15 cellular contexts compared by ENCODE assay signal in the genomic region with DNA sequence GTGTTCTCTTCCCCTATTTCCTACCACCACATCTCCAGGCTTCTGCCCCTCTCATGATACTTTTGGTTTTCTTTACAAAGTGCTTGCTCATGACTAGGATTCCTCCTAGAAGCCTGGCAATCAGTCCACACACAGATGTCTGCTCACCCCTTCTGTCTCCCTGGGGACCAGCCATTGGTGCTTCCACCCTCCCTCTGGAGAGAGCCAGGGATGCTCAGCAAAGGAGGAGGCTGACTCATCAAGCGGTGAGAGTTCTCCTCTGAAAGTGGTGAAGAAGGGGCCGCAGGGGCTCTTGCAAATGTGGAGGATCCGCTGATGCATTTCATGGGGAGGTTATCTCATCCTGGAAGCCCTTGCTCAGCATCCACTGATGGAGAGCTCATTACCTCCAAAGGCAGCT. TPM values are rescaled to one million over a fixed set of nuclear protein-coding genes. Genes with fewer than 3 reads are reported as not detected.
A peak's percentile ranks its signal among the peaks of the same experiment; 100 is the strongest.
DNase-seq lines count a peak whose midpoint lies in the region; ATAC-seq and TF ChIP-seq lines count a peak whose summit lies in the region.
"Had no signal": no experiment of that assay in that cellular context is flagged by ENCODE, and none has a peak within 500 bp of the region (broad histone marks: within the 10 kb centered on the region; RNA-seq: fewer than 3 reads in every experiment).

No MANE protein-coding gene starts in this region.

- H3K79me2 ChIP-seq in OCI-LY3 (ENCODE audit: low read length): no peaks in the 10 kb centered on the region

- peaks cover 2 to 14% (median 4%) of the 10 kb centered on the region in 3 donors for H3K27me3 Mint-ChIP-seq in CD14-positive monocyte (ENCODE audit: low read depth in 3 of 3)

- no peaks in the 10 kb centered on the region for H3K36me3 Mint-ChIP-seq in CD14-positive monocyte

- no peaks in the 10 kb centered on the region for H4K20me1 ChIP-seq in OCI-LY3 (ENCODE audit: insufficient read depth, low read length)

- no peak overlapping the region for H3K4me3 ChIP-seq in A673 (ENCODE audit: low read depth, low read length, poor library complexity, severe bottlenecking)
- peak overlapping the region; percentile 82 for H3K4me3 ChIP-seq in OCI-LY3 (ENCODE audit: low read length)
- H3K4me3 ChIP-seq: heart left ventricle, transverse colon had no signal

- DNase-seq in A673 (ENCODE audit: low spot score) (peak; percentile 28), GM04504 (ENCODE audit: low read depth) (peak; percentile 50), hepatic stellate cell (ENCODE audit: low spot score) (peak; percentile 59), NCI-H2029 treated with DMSO at 0.1 percent for 48 hours (lab: John Stamatoyannopoulos, UW) (no peak), CD14-positive monocyte (ENCODE audit: low spot score) (no peak)
- DNase-seq in stimulated activated CD4-positive, alpha-beta T cell treated with anti-CD3 and anti-CD28 coated beads, Interleukin-4, amount 100 ng/mL, for 1 hour: no peak
- DNase-seq: cortex of kidney had no signal

- no peaks in the 10 kb centered on the region for H3K27me3 ChIP-seq in A673 (replicated peaks; ENCODE audit: insufficient read depth, low read depth, low read length, poor library complexity)
- H3K27me3 ChIP-seq in OCI-LY3 (ENCODE audit: low read depth, low read length): no peaks in the 10 kb centered on the region
- H3K27me3 ChIP-seq: heart left ventricle had no signal

- no peak overlapping the region for H3K4me3 Mint-ChIP-seq in CD14-positive monocyte
- H3K4me3 Mint-ChIP-seq: activated CD4-positive, alpha-beta T cell treated with anti-CD3 and anti-CD28 coated beads for 36 hours had no signal

- H3K27ac Mint-ChIP-seq in CD14-positive monocyte: no peak overlapping the region
- H3K27ac Mint-ChIP-seq: activated CD4-positive, alpha-beta T cell treated with anti-CD3 and anti-CD28 coated beads for 36 hours had no signal

- no peak overlapping the region for H3K27ac ChIP-seq in A673 (ENCODE audit: low read depth, low read length, poor library complexity, severe bottlenecking)
- no peak overlapping the region for H3K27ac ChIP-seq in OCI-LY3 (ENCODE audit: low read length)
- H3K27ac ChIP-seq: heart left ventricle, HL-60, transverse colon had no signal

- H3K9ac ChIP-seq in OCI-LY3 (ENCODE audit: low read length): peak overlapping the region; percentile 66

- no TSS peak for BruUV-seq in A673 (replicated peaks; lab: Mats Ljungman, UMichigan)

- intact Hi-C loops in A673 (cut with micrococcal nuclease; ENCODE audit: unreplicated experiment) (no loop called here), CD14-positive monocyte (cut with micrococcal nuclease) (loop anchor here in 1 of 2 donors (5.0 kb wide), 1 partner anchor 65 kb away; no protein-coding TSS in a partner anchor)

- peaks cover 17% of the 10 kb centered on the region for H3K4me1 Mint-ChIP-seq in CD14-positive monocyte

- H3K4me1 ChIP-seq in A673 (ENCODE audit: insufficient read depth, low read length, poor library complexity, severe bottlenecking): no peaks in the 10 kb centered on the region
- peaks cover 12% of the 10 kb centered on the region for H3K4me1 ChIP-seq in OCI-LY3 (ENCODE audit: low read length)

- ATAC-seq in HG02885 (IDR thresholded peaks at IDR 0.05; ENCODE audit: poor library complexity, unreplicated experiment): no peak

- POLR2A ChIA-PET in A673 (lab: Charles Lee; ENCODE audit: low non-redundant PET): no interaction called here

- no peak overlapping the region for H2AFZ ChIP-seq in OCI-LY3 (ENCODE audit: low read depth, low read length)

- H3K4me2 ChIP-seq in OCI-LY3 (ENCODE audit: low read length): peak overlapping the region; percentile 95

- no peaks in the 10 kb centered on the region for H3K36me3 ChIP-seq in A673 (ENCODE audit: insufficient read depth, low read length, poor library complexity, severe bottlenecking)
- H3K36me3 ChIP-seq in OCI-LY3 (replicated peaks; ENCODE audit: low read depth, low read length): no peaks in the 10 kb centered on the region
- H3K36me3 ChIP-seq: heart left ventricle, transverse colon had no signal

- CTCF ChIA-PET in A673 (lab: Charles Lee): interaction anchor here (0.6 to 1.9 kb wide), 10 partner anchors 11 to 1365 kb away, joined by 3 to 41 read pairs (median 5); a partner anchor contains a TSS

- H3K9me3 ChIP-seq in A673 (ENCODE audit: low read depth, low read length, poor library complexity, severe bottlenecking): no peaks in the 10 kb centered on the region
- no peaks in the 10 kb centered on the region for H3K9me3 ChIP-seq in OCI-LY3 (ENCODE audit: insufficient read depth, low read length)
- H3K9me3 ChIP-seq: heart left ventricle, transverse colon had no signal

- H3K9me3 Mint-ChIP-seq in CD14-positive monocyte: no peaks in the 10 kb centered on the region
- H3K9me3 Mint-ChIP-seq: T-helper 2 cell treated with Interferon-gamma antibody and Interleukin-4, amounts not matched to agents 5 μg/mL and 100 μg/mL, for 36 hours had no signal

- TF ChIP-seq CTCF in A673 (conservative IDR thresholded peaks at IDR 0.05; ENCODE audit: low read depth, low read length) (no peak), OCI-LY3 (IDR thresholded peaks at IDR 0.05; ENCODE audit: low read depth, low read length) (no peak), CD14-positive monocyte (IDR thresholded peaks at IDR 0.05) (no peak)

RNA-seq across cellular contexts. Expression of a gene that starts 14.5 kb away (rescaled TPM):
- total RNA-seq in A673 (2021): not detected in 2 replicates
- not detected for polyA plus RNA-seq in CD14-positive monocyte
- total RNA-seq: epithelial cell of proximal tubule, transverse colon had no signal

RNA-seq across cellular contexts. Expression of a gene that starts 18.0 kb away (rescaled TPM):
- 0.77 and 1.3 TPM in 2 replicates for total RNA-seq in A673 (2021)
- polyA plus RNA-seq in CD14-positive monocyte: under 1 TPM; 0.04 to 0.15 TPM

RNA-seq across cellular contexts. Expression of a gene that starts 33.8 kb away (rescaled TPM):
- total RNA-seq in A673 (2021): not detected in 2 replicates
- polyA plus RNA-seq in CD14-positive monocyte: under 1 TPM in 1 of 2 donors, not detected in 1; 0.03 TPM

Comparison
In these comparisons a context has a peak if more than half of its experiments do, and no peak if none do; other contexts are left out.
1. DNase-seq: peak in A673 (single experiment), GM04504 (single experiment) and hepatic stellate cell (single experiment); none in NCI-H2029 treated with DMSO at 0.1 percent for 48 hours (single experiment), stimulated activated CD4-positive, alpha-beta T cell treated with anti-CD3 and anti-CD28 coated beads, Interleukin-4, amount 100 ng/mL, for 1 hour (single experiment) and CD14-positive monocyte (single experiment).